In the genomic region with DNA sequence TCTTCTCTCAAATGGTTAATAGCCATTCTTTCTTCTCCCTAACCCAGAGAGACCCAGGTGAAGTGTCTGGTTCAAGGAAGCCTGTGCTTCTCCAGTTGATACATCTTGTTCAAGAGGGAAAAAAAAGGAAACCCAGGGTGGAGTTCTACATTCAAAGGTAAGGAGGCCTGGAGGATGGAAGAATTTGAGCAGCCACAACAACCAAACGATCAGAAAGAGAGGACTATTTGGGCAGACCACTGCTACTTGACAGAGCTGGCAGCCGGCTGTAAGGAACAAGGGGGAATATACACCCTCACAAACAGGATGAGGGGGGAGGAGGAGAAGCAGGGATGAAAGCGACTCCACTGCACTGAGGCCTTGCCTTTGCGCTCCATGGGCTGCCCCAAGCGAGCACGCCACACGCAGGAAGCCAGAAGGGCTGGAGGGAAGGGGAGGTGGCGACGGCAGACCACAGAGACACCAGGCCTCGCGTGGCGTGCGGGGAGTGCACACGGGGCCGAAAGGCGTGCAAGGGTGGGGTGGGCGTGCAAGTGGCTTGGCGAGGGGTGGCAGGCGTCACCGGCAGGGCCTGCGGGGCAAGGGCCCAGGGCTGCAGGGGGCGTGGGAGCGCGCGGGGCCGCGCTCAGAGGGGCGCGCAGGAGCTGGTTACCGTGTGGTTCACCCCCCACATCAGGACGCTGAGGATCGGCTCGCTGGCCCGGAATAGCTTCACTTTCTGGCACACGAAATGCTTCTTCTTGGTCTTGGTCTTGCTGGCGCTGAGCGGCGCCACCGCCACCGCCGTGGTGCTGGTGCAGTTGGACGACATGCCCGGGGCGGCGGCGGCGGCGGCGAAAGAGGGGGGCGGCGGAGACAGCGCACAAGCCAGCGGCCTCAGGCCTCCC, we compare ENCODE assay signal across 8 cellular contexts. TPM values are rescaled to one million over a fixed set of nuclear protein-coding genes. Genes with fewer than 3 reads are reported as not detected.
A peak's percentile ranks its signal among the peaks of the same experiment; 100 is the strongest.
DNase-seq lines count a peak whose midpoint lies in the region; ATAC-seq, FAIRE-seq and TF ChIP-seq lines count a peak whose summit lies in the region.

No MANE protein-coding gene starts in this region.

- peak in 3 of 5 donors; percentile 53 to 76 (median 59) for DNase-seq in CD4-positive, alpha-beta memory T cell
- DNase-seq in HK-2 (ENCODE audit: unreplicated experiment) = peak; percentile 55
- DNase-seq in T-cell = peak in 29 of 34 experiments; percentile 6 to 54 (median 38)
- no peak for DNase-seq in astrocyte of the cerebellum (ENCODE audit: low read depth)
- peak; percentile 13 for DNase-seq in skeletal muscle cell (ENCODE audit: low read depth)
- DNase-seq in D721Med (ENCODE audit: insufficient read length, low spot score) = no peak

- no peak for TF ChIP-seq CTCF in astrocyte of the cerebellum (IDR thresholded peaks at IDR 0.05; ENCODE audit: low read depth, low read length, missing control alignments)
- TF ChIP-seq CTCF in D721Med (IDR thresholded peaks at IDR 0.05; ENCODE audit: insufficient read depth, missing control alignments) = no peak

- peaks cover 15% of the 10 kb centered on the region for H3K36me3 ChIP-seq in CD4-positive, alpha-beta memory T cell (ENCODE audit: insufficient read depth, low read length)

- FAIRE-seq in D721Med (lab: Jason Lieb, UNC) = no peak

- intact Hi-C loops in CD4-positive, alpha-beta memory T cell (cut with micrococcal nuclease) = loop anchor here (1.0 to 2.0 kb wide), 5 partner anchors 26 to 354 kb away; a partner anchor contains a TSS

- in situ Hi-C loops in astrocyte of the cerebellum (cut with HindIII; ENCODE audit: low sequenced_read_pairs) = no loop called here

- ATAC-seq in GM19438 (IDR thresholded peaks at IDR 0.05; ENCODE audit: low read depth, unreplicated experiment) (peak; percentile 22), T-cell (replicated peaks in 1 of 4) (peak; percentile 37 to 58 (median 50))

- H3K4me3 Mint-ChIP-seq in CD4-positive, alpha-beta memory T cell = peak overlapping the region; percentile 91 to 98 (median 94)
- peak overlapping the region; percentile 87 to 95 (median 94) for H3K4me3 Mint-ChIP-seq in T-cell

- H3K27ac Mint-ChIP-seq in CD4-positive, alpha-beta memory T cell = peak overlapping the region; percentile 86 to 96 (median 92)
- H3K27ac Mint-ChIP-seq in T-cell = peak overlapping the region; percentile 91 to 94

- peaks cover 27% of the 10 kb centered on the region for H3K4me1 ChIP-seq in CD4-positive, alpha-beta memory T cell (ENCODE audit: insufficient read depth, low read length)

- peaks cover 30 to 53% (median 41%) of the 10 kb centered on the region in 4 donors for H3K4me1 Mint-ChIP-seq in CD4-positive, alpha-beta memory T cell
- peaks cover 45 to 58% (median 52%) of the 10 kb centered on the region in 3 donors for H3K4me1 Mint-ChIP-seq in T-cell

- no peaks in the 10 kb centered on the region for H3K9me3 ChIP-seq in CD4-positive, alpha-beta memory T cell (ENCODE audit: control insufficient read depth in 1 of 2, low read length in 2 of 2)

- no peaks in the 10 kb centered on the region for H3K27me3 ChIP-seq in CD4-positive, alpha-beta memory T cell (ENCODE audit: insufficient read depth, low read length)

- no peaks in the 10 kb centered on the region for H3K27me3 Mint-ChIP-seq in CD4-positive, alpha-beta memory T cell
- no peaks in the 10 kb centered on the region for H3K27me3 Mint-ChIP-seq in T-cell

- H3K4me3 ChIP-seq in CD4-positive, alpha-beta memory T cell (ENCODE audit: low read length in 2 of 2) = peak overlapping the region; percentile 53 to 76
- H3K4me3 ChIP-seq in astrocyte of the cerebellum (ENCODE audit: low read depth, low read length) (peak overlapping the region; percentile 77), iPS-11a (ENCODE audit: low read depth, low read length) (peak overlapping the region; percentile 78), skeletal muscle cell (ENCODE audit: low read depth, low read length) (peak overlapping the region; percentile 75)

- H3K9me3 Mint-ChIP-seq in CD4-positive, alpha-beta memory T cell = peaks cover 0 to 2% (median 0%) of the 10 kb centered on the region in 8 donors
- H3K9me3 Mint-ChIP-seq in T-cell = no peaks in the 10 kb centered on the region

- peaks cover 25 to 48% of the 10 kb centered on the region in 2 donors for H3K36me3 Mint-ChIP-seq in CD4-positive, alpha-beta memory T cell
- H3K36me3 Mint-ChIP-seq in T-cell = peaks cover 24% of the 10 kb centered on the region

- POLR2A ChIA-PET in CD4-positive, alpha-beta memory T cell (lab: Charles Lee; ENCODE audit: partially characterized antibody) = interaction anchor here (0.8 to 5.1 kb wide), 16 partner anchors 13 to 404 kb away, joined by 3 to 27 read pairs (median 4); a partner anchor contains a TSS
- POLR2A ChIA-PET in T-cell (lab: Charles Lee) = interaction anchor here in 1 of 2 donors (1.1 kb wide), 1 partner anchor 8 kb away, joined by 9 read pairs; no protein-coding TSS in a partner anchor

- H3K27ac ChIP-seq in CD4-positive, alpha-beta memory T cell (ENCODE audit: low read depth, low read length) = peak overlapping the region; percentile 76

- CTCF ChIA-PET in CD4-positive, alpha-beta memory T cell (lab: Charles Lee; ENCODE audit: partially characterized antibody) = interaction anchor here (0.6 kb wide), 1 partner anchor 25 kb away, joined by 3 read pairs; no protein-coding TSS in a partner anchor
- CTCF ChIA-PET in T-cell (lab: Charles Lee) = no interaction called here

RNA-seq across cellular contexts. Expression of a gene that starts 0.5 kb away (rescaled TPM):
- 10 to 100 TPM; 55.9 to 66.3 TPM for total RNA-seq in CD4-positive, alpha-beta memory T cell
- polyA plus RNA-seq in CD4-positive, alpha-beta memory T cell = 10 to 100 TPM; 10.2 to 16.6 TPM
- 10 to 100 TPM; 36.4 to 60.3 (median 52.6) TPM for total RNA-seq in T-cell

RNA-seq across cellular contexts. Expression of a gene that starts 26.3 kb away (rescaled TPM):
- total RNA-seq in CD4-positive, alpha-beta memory T cell = 10 to 100 TPM; 44.4 to 46.8 TPM
- 1 to 10 TPM; 4.3 to 9.6 TPM for polyA plus RNA-seq in CD4-positive, alpha-beta memory T cell
- total RNA-seq in T-cell = 10 to 100 TPM; 31.5 to 45.8 (median 44.3) TPM

RNA-seq across cellular contexts. Expression of a gene that starts 46.3 kb away (rescaled TPM):
- total RNA-seq in CD4-positive, alpha-beta memory T cell = 10 to 100 TPM; 93.5 to 99.0 TPM
- 100 to 1,000 TPM; 391 to 517 TPM for polyA plus RNA-seq in CD4-positive, alpha-beta memory T cell
- total RNA-seq in T-cell = 100 to 1,000 TPM in 3 of 5 donors, 10 to 100 TPM in 2; 81.2 to 116 (median 104) TPM

RNA-seq across cellular contexts. Expression of a gene that starts 50.7 kb away (rescaled TPM):
- total RNA-seq in CD4-positive, alpha-beta memory T cell = not detected
- polyA plus RNA-seq in CD4-positive, alpha-beta memory T cell = not detected
- under 1 TPM in 3 of 5 donors, not detected in 2; 0.28 to 0.69 (median 0.53) TPM for total RNA-seq in T-cell

RNA-seq across cellular contexts. Expression of a gene that starts 54.7 kb away (rescaled TPM):
- total RNA-seq in CD4-positive, alpha-beta memory T cell = 1,000 to 10,000 TPM; 1,511 to 1,572 TPM
- 1,000 to 10,000 TPM in 1 of 2 donors, 100 to 1,000 TPM in 1; 728 to 1,314 TPM for polyA plus RNA-seq in CD4-positive, alpha-beta memory T cell
- 1,000 to 10,000 TPM; 1,638 to 2,124 (median 1,743) TPM for total RNA-seq in T-cell

Comparison
In these comparisons a context has a peak if more than half of its experiments do, and no peak if none do; other contexts are left out.
1. DNase-seq: peak in CD4-positive, alpha-beta memory T cell (3 of 5), HK-2 (single experiment), T-cell (29 of 34) and skeletal muscle cell (single experiment); none in astrocyte of the cerebellum (single experiment) and D721Med (single experiment).
2. Peak in every context shown above with its lines, with median percentiles within 50 percentile points of each other: H3K4me3 ChIP-seq.